In the genomic region with DNA sequence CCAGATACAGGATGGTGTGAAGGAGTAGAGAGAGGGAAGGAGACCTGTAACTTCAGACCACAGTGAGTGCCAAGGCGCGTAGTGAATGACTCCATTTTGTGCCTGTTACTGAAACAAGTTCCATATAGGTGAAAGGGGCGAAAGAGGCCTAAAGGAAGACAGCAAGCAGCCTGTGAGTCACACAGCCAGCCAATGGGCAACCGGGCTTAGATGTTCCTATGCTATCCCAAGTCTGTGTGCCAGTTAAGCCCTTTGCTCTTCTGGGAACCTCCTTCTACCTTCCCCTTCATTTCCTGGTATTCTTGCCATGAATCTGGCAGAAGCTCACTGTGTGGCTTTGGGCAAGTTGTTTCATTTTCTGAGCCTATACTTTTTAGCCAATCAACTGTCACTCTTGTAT, we compare ENCODE assay signal across 1 cellular context.
TF ChIP-seq lines count a peak whose summit lies in the region.

No MANE protein-coding gene starts in this region.

TF ChIP-seq in IMR-90, 13 proteins besides CTCF, POLR2A, EP300 and RAD21 (continued from another document):
- TF ChIP-seq BHLHE40 (IDR thresholded peaks at IDR 0.05; ENCODE audit: low read depth, low read length) (no peak), RFX5 (IDR thresholded peaks at IDR 0.05; ENCODE audit: low read depth, low read length) (no peak), NFE2L2 (IDR thresholded peaks at IDR 0.05; ENCODE audit: low read depth, low read length) (no peak), CEBPB (IDR thresholded peaks at IDR 0.05; ENCODE audit: low read depth, low read length) (no peak), CHD1 (IDR thresholded peaks at IDR 0.05; ENCODE audit: low read depth, low read length) (no peak), RCOR1 (IDR thresholded peaks at IDR 0.05; ENCODE audit: insufficient replicate concordance, low read length) (no peak)
- TF ChIP-seq, protein P1, sequence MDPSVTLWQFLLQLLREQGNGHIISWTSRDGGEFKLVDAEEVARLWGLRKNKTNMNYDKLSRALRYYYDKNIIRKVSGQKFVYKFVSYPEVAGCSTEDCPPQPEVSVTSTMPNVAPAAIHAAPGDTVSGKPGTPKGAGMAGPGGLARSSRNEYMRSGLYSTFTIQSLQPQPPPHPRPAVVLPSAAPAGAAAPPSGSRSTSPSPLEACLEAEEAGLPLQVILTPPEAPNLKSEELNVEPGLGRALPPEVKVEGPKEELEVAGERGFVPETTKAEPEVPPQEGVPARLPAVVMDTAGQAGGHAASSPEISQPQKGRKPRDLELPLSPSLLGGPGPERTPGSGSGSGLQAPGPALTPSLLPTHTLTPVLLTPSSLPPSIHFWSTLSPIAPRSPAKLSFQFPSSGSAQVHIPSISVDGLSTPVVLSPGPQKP (IDR thresholded peaks at IDR 0.05; ENCODE audit: borderline replicate concordance, low read depth, low read length) = no peak
